ENCODE assay signal across 1 cellular context in genomic region chr5:158287643-158288228, GRCh38.
TF ChIP-seq lines count a peak whose summit lies in the region.

No MANE protein-coding gene starts in this region.

TF ChIP-seq in IMR-90, 13 proteins besides CTCF, POLR2A, EP300 and RAD21 (continued from another document):
- TF ChIP-seq ELK1 (IDR thresholded peaks at IDR 0.05; ENCODE audit: borderline replicate concordance, low read depth, low read length): no peak
- no peak for TF ChIP-seq MAZ (IDR thresholded peaks at IDR 0.05; ENCODE audit: borderline replicate concordance, low read depth, low read length)
- no peak for TF ChIP-seq MAFK (IDR thresholded peaks at IDR 0.05; ENCODE audit: low read depth, low read length)
- TF ChIP-seq MXI1 (IDR thresholded peaks at IDR 0.05; ENCODE audit: borderline replicate concordance, low read depth, low read length): no peak
